1 cellular context compared by ENCODE assay signal in genomic region chr16:2983706-2984136, GRCh38.
TF ChIP-seq lines count a peak whose summit lies in the region.

No MANE protein-coding gene starts in this region.

TF ChIP-seq in K562, 482 proteins besides CTCF, POLR2A, EP300 and RAD21 (continued from another document and continues in another):
- no peak for TF ChIP-seq KLF10 (CRISPR knock-in tag; IDR thresholded peaks at IDR 0.05)
- no peak for TF ChIP-seq ZNF232 (CRISPR knock-in tag; IDR thresholded peaks at IDR 0.05)
- no peak for TF ChIP-seq MED1 (CRISPR knock-in tag; IDR thresholded peaks at IDR 0.05; ENCODE audit: borderline replicate concordance)
- TF ChIP-seq TCF3 (CRISPR knock-in tag; IDR thresholded peaks at IDR 0.05): peak; percentile 18; the same call in 1 of the 2 replicates
- TF ChIP-seq SMARCC2 (IDR thresholded peaks at IDR 0.05; ENCODE audit: low read depth): no peak
- TF ChIP-seq EGR1 (conservative IDR thresholded peaks at IDR 0.05): no peak
- TF ChIP-seq PHF20 (IDR thresholded peaks at IDR 0.05; ENCODE audit: partially characterized antibody): no peak
- no peak for TF ChIP-seq BACH1 (tag; IDR thresholded peaks at IDR 0.05)
- peak; percentile 69; the same call in 1 of the 2 replicates for TF ChIP-seq ZBTB7A (IDR thresholded peaks at IDR 0.05; ENCODE audit: borderline replicate concordance, control insufficient read depth, low read depth, low read length)
- TF ChIP-seq PHB2 (IDR thresholded peaks at IDR 0.05; ENCODE audit: low read depth): no peak
- TF ChIP-seq ZNF77 (CRISPR knock-in tag; IDR thresholded peaks at IDR 0.05): no peak
- TF ChIP-seq ETV1 (tag; conservative IDR thresholded peaks at IDR 0.05; ENCODE audit: low read depth): no peak
- no peak for TF ChIP-seq MXI1 (IDR thresholded peaks at IDR 0.05; ENCODE audit: low read depth, low read length)
- peak; percentile 99 for TF ChIP-seq RB1 (IDR thresholded peaks at IDR 0.05; ENCODE audit: low read depth)
- no peak for TF ChIP-seq ZNF764 (CRISPR knock-in tag; IDR thresholded peaks at IDR 0.05; ENCODE audit: low read depth)
- no peak; the same call in 1 of the 2 replicates for TF ChIP-seq EHMT2 (IDR thresholded peaks at IDR 0.05)
- peak; percentile 53; the same call in 1 of the 2 replicates for TF ChIP-seq GATAD2B (IDR thresholded peaks at IDR 0.05; ENCODE audit: borderline replicate concordance)
- peak; percentile 49; the same call in 1 of the 2 replicates for TF ChIP-seq FOSL1 (tag; conservative IDR thresholded peaks at IDR 0.05)
- TF ChIP-seq TAL1 (IDR thresholded peaks at IDR 0.05): no peak
- TF ChIP-seq ZNF318 (IDR thresholded peaks at IDR 0.05; ENCODE audit: borderline replicate concordance in 1 of 2, low read depth in 1 of 2): no peak
- TF ChIP-seq THRA (IDR thresholded peaks at IDR 0.05): no peak
- TF ChIP-seq ZNF140 (CRISPR knock-in tag; IDR thresholded peaks at IDR 0.05): no peak
- no peak for TF ChIP-seq ZNF778 (CRISPR knock-in tag; IDR thresholded peaks at IDR 0.05)
- no peak for TF ChIP-seq ZNF780A (CRISPR knock-in tag; IDR thresholded peaks at IDR 0.05)
- no peak for TF ChIP-seq ZNF324 (CRISPR knock-in tag; IDR thresholded peaks at IDR 0.05)
- no peak for TF ChIP-seq ZNF584 (CRISPR knock-in tag; IDR thresholded peaks at IDR 0.05; ENCODE audit: low read depth)
- no peak for TF ChIP-seq BCL6 (CRISPR knock-in tag; IDR thresholded peaks at IDR 0.05)
- no peak for TF ChIP-seq RBM25 (IDR thresholded peaks at IDR 0.05; ENCODE audit: low read depth, low read length, severe bottlenecking)
- TF ChIP-seq CREM (IDR thresholded peaks at IDR 0.05; ENCODE audit: low read depth): peak; percentile 49; the same call in 1 of the 2 replicates
- no peak for TF ChIP-seq ILK (tag; IDR thresholded peaks at IDR 0.05; ENCODE audit: borderline replicate concordance, low read depth)
- TF ChIP-seq CUX1 (CRISPR knock-in tag; IDR thresholded peaks at IDR 0.05): no peak
- no peak for TF ChIP-seq ZNF133 (CRISPR knock-in tag; IDR thresholded peaks at IDR 0.05)
- no peak for TF ChIP-seq SRSF1 (IDR thresholded peaks at IDR 0.05; ENCODE audit: low read depth, low read length)
- TF ChIP-seq ZNF507 (tag; conservative IDR thresholded peaks at IDR 0.05): no peak
- peak; percentile 60 for TF ChIP-seq MAX (CRISPR knock-in tag; IDR thresholded peaks at IDR 0.05)
- TF ChIP-seq NFIX (CRISPR knock-in tag; IDR thresholded peaks at IDR 0.05; ENCODE audit: low read depth): no peak
- TF ChIP-seq DLX4 (CRISPR knock-in tag; IDR thresholded peaks at IDR 0.05): no peak
- no peak for TF ChIP-seq ESRRB (CRISPR knock-in tag; IDR thresholded peaks at IDR 0.05; ENCODE audit: borderline replicate concordance)
- no peak for TF ChIP-seq MBD2 (IDR thresholded peaks at IDR 0.05; ENCODE audit: borderline replicate concordance, low read depth)
- TF ChIP-seq PBX2 (CRISPR knock-in tag; IDR thresholded peaks at IDR 0.05; ENCODE audit: low read depth): no peak
- no peak for TF ChIP-seq PBX2 (tag; conservative IDR thresholded peaks at IDR 0.05; ENCODE audit: low read depth)
- peak; percentile 36; the same call in 1 of the 2 replicates for TF ChIP-seq ARID1B (IDR thresholded peaks at IDR 0.05)
- TF ChIP-seq E2F8 (IDR thresholded peaks at IDR 0.05; ENCODE audit: low read depth, partially characterized antibody): no peak
- TF ChIP-seq CBX2 (IDR thresholded peaks at IDR 0.05; ENCODE audit: insufficient read depth, low read length, poor library complexity, severe bottlenecking): no peak
- no peak for TF ChIP-seq ZNF347 (CRISPR knock-in tag; IDR thresholded peaks at IDR 0.05; ENCODE audit: low read depth)
- no peak for TF ChIP-seq HSF4 (CRISPR knock-in tag; IDR thresholded peaks at IDR 0.05; ENCODE audit: borderline replicate concordance)
- TF ChIP-seq ZNF184 (CRISPR knock-in tag; IDR thresholded peaks at IDR 0.05): no peak
